In the genomic region with DNA sequence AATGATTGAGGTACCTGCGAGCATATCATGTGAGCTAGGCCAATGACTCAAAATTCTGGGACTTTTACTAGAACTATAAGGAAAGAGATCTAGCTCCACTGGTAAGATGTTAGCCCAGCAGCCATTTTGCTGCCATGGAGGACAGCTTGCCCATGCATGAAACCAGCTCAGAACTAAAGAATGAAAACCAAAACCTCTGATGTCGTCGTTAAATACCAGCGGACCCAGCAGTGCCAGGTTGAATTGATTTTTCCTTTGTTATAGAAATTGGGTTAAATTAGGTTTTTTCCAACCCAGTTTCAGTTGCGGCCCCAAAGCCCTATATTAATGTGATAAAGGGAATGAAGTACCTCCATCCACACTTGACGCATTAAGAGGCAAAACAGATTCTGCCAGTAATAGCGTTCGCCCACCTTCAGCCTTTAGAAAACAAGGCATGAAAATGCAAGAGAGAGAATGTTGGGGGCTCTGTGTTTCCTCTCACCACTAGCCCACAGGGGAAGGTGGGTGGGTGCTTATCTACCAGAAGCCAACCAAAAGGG, we compare ENCODE assay signal across 24 cellular contexts. TPM values are rescaled to one million over a fixed set of nuclear protein-coding genes. Genes with fewer than 3 reads are reported as not detected.
DNase-seq lines count a peak whose midpoint lies in the region; ATAC-seq and TF ChIP-seq lines count a peak whose summit lies in the region.
"Had no signal": no experiment of that assay in that cellular context is flagged by ENCODE, and none has a peak within 500 bp of the region (broad histone marks: within the 10 kb centered on the region; RNA-seq: fewer than 3 reads in every experiment).

No MANE protein-coding gene starts in this region.

- TF ChIP-seq EP300 in ovary (IDR thresholded peaks at IDR 0.05) = no peak

- ATAC-seq in stimulated activated naive CD8-positive, alpha-beta T cell treated with anti-CD3 and anti-CD28 coated beads, Interleukin-15, Interleukin-2, amounts not matched to agents 100 U/mL and 50 U/mL, for 24 hours = peak; percentile 58
- ATAC-seq: left cardiac atrium had no signal

- TF ChIP-seq POLR2A in ovary (IDR thresholded peaks at IDR 0.05) = no peak

- no peak overlapping the region for H3K4me3 ChIP-seq in ovary
- H3K4me3 ChIP-seq: spleen, testis, vagina had no signal

- intact Hi-C loops in activated CD4-positive, alpha-beta memory T cell treated with anti-CD3 and anti-CD28 coated beads for 36 hours (cut with micrococcal nuclease) = no loop called here
- intact Hi-C loops in ovary (cut with DNase I) = no loop called here

- peaks cover 11% of the 10 kb centered on the region for H3K36me3 Mint-ChIP-seq in activated naive CD4-positive, alpha-beta T cell treated with anti-CD3 and anti-CD28 coated beads, Interleukin-2, amount 10 ng/mL, durations not matched to agents 7 days and 5 days
- peaks cover 14% of the 10 kb centered on the region for H3K36me3 Mint-ChIP-seq in activated CD4-positive, alpha-beta memory T cell treated with anti-CD3 and anti-CD28 coated beads for 36 hours
- H3K36me3 Mint-ChIP-seq in activated naive CD8-positive, alpha-beta T cell = no peaks in the 10 kb centered on the region

- no peak overlapping the region for H3K4me3 Mint-ChIP-seq in activated naive CD4-positive, alpha-beta T cell treated with anti-CD3 and anti-CD28 coated beads, Interleukin-2, amount 10 ng/mL, durations not matched to agents 7 days and 5 days
- H3K4me3 Mint-ChIP-seq in activated CD4-positive, alpha-beta memory T cell treated with anti-CD3 and anti-CD28 coated beads for 36 hours = peak overlapping the region; percentile 55
- H3K4me3 Mint-ChIP-seq in activated naive CD8-positive, alpha-beta T cell = peak overlapping the region; percentile 70
- H3K4me3 Mint-ChIP-seq: central memory CD8-positive, alpha-beta T cell; memory B cell had no signal

- no peak for DNase-seq in activated naive CD4-positive, alpha-beta T cell treated with anti-CD3 and anti-CD28 coated beads, Interleukin-2, amount 10 ng/mL, durations not matched to agents 7 days and 5 days
- no peak for DNase-seq in activated naive CD4-positive, alpha-beta T cell treated with anti-CD3 and anti-CD28 coated beads, Interleukin-2, amount 50 U/mL, for 16 hours
- no peak for DNase-seq in activated CD4-positive, alpha-beta memory T cell treated with anti-CD3 and anti-CD28 coated beads for 36 hours
- DNase-seq in stimulated activated naive CD8-positive, alpha-beta T cell treated with anti-CD3 and anti-CD28 coated beads, Interleukin-15, Interleukin-2, amounts not matched to agents 100 U/mL and 50 U/mL, for 24 hours = peak; percentile 63
- DNase-seq in ovary = no peak
- no peak for DNase-seq in Ammon's horn (ENCODE audit: low spot score)
- DNase-seq: activated gamma-delta T cell, HCEC 1CT, IMR-90, left cardiac atrium, NCI-H1092 treated with DMSO at 0.1 percent for 48 hours, NCI-H2029 treated with DMSO at 0.1 percent for 48 hours, NCI-H226, NCI-H82, spleen, testis had no signal

- no peak for TF ChIP-seq CTCF in ovary (IDR thresholded peaks at IDR 0.05)

- H3K4me1 Mint-ChIP-seq in activated naive CD4-positive, alpha-beta T cell treated with anti-CD3 and anti-CD28 coated beads, Interleukin-2, amount 10 ng/mL, durations not matched to agents 7 days and 5 days = peaks cover 87% of the 10 kb centered on the region
- H3K4me1 Mint-ChIP-seq in activated CD4-positive, alpha-beta memory T cell treated with anti-CD3 and anti-CD28 coated beads for 36 hours (ENCODE audit: low read depth) = peaks cover 81% of the 10 kb centered on the region
- peaks cover 90% of the 10 kb centered on the region for H3K4me1 Mint-ChIP-seq in activated naive CD8-positive, alpha-beta T cell (ENCODE audit: low read depth)

- WGBS in ovary, 3 donors = 87 to 97% (median 95%) methylated on average over 8 of the region's 8 CpGs

- H3K27ac Mint-ChIP-seq in activated naive CD4-positive, alpha-beta T cell treated with anti-CD3 and anti-CD28 coated beads, Interleukin-2, amount 10 ng/mL, durations not matched to agents 7 days and 5 days = peak overlapping the region; percentile 77
- H3K27ac Mint-ChIP-seq in activated CD4-positive, alpha-beta memory T cell treated with anti-CD3 and anti-CD28 coated beads for 36 hours = peak overlapping the region; percentile 95
- H3K27ac Mint-ChIP-seq in activated naive CD8-positive, alpha-beta T cell = peak overlapping the region; percentile 100
- H3K27ac Mint-ChIP-seq: memory B cell had no signal

- H3K9me3 Mint-ChIP-seq in activated naive CD4-positive, alpha-beta T cell treated with anti-CD3 and anti-CD28 coated beads, Interleukin-2, amount 10 ng/mL, durations not matched to agents 7 days and 5 days = peaks cover 13% of the 10 kb centered on the region
- peaks cover 6% of the 10 kb centered on the region for H3K9me3 Mint-ChIP-seq in activated CD4-positive, alpha-beta memory T cell treated with anti-CD3 and anti-CD28 coated beads for 36 hours
- H3K9me3 Mint-ChIP-seq in activated naive CD8-positive, alpha-beta T cell (ENCODE audit: low read depth) = no peaks in the 10 kb centered on the region

- H3K27me3 ChIP-seq in ovary = no peaks in the 10 kb centered on the region
- H3K27me3 ChIP-seq: spleen, testis, vagina had no signal

- H3K9me3 ChIP-seq in ovary = no peaks in the 10 kb centered on the region
- H3K9me3 ChIP-seq: testis, vagina had no signal

- H3K27me3 Mint-ChIP-seq in activated naive CD4-positive, alpha-beta T cell treated with anti-CD3 and anti-CD28 coated beads, Interleukin-2, amount 10 ng/mL, durations not matched to agents 7 days and 5 days = no peaks in the 10 kb centered on the region
- no peaks in the 10 kb centered on the region for H3K27me3 Mint-ChIP-seq in activated CD4-positive, alpha-beta memory T cell treated with anti-CD3 and anti-CD28 coated beads for 36 hours
- no peaks in the 10 kb centered on the region for H3K27me3 Mint-ChIP-seq in activated naive CD8-positive, alpha-beta T cell
- H3K27me3 Mint-ChIP-seq: central memory CD8-positive, alpha-beta T cell had no signal

- no peak overlapping the region for H3K27ac ChIP-seq in ovary
- H3K27ac ChIP-seq: spleen, testis, vagina had no signal

- CTCF ChIA-PET in activated naive CD4-positive, alpha-beta T cell treated with anti-CD3 and anti-CD28 coated beads, Interleukin-2, amount 10 ng/mL, durations not matched to agents 7 days and 5 days (lab: Charles Lee) = interaction anchor here (2.0 kb wide), 1 partner anchor 15 kb away, joined by 4 read pairs; no protein-coding TSS in a partner anchor
- CTCF ChIA-PET in activated CD4-positive, alpha-beta memory T cell treated with anti-CD3 and anti-CD28 coated beads for 36 hours (lab: Charles Lee) = interaction anchor here (0.6 to 2.8 kb wide), 5 partner anchors 8 to 78 kb away, joined by 3 to 14 read pairs (median 4); no protein-coding TSS in a partner anchor

- H3K36me3 ChIP-seq in ovary = no peaks in the 10 kb centered on the region
- H3K36me3 ChIP-seq: spleen, vagina had no signal

- no peaks in the 10 kb centered on the region for H3K4me1 ChIP-seq in ovary (ENCODE audit: insufficient read depth)
- H3K4me1 ChIP-seq: testis, vagina had no signal

- POLR2A ChIA-PET in activated CD4-positive, alpha-beta memory T cell treated with anti-CD3 and anti-CD28 coated beads for 36 hours (lab: Charles Lee) = interaction anchor here (0.8 to 7.1 kb wide), 10 partner anchors 11 to 97 kb away, joined by 3 to 82 read pairs (median 4); partner anchors contain the start of gene MED7

RNA-seq across cellular contexts. Expression of gene ITK, which starts 5.5 kb away (rescaled TPM):
- 100 to 1,000 TPM; 236 to 240 TPM for total RNA-seq in activated CD4-positive, alpha-beta memory T cell treated with anti-CD3 and anti-CD28 coated beads for 36 hours
- 1 to 10 TPM in 4 of 7 donors, under 1 TPM in 3; 0.35 to 2.1 (median 1.5) TPM for total RNA-seq in ovary
- polyA plus RNA-seq in ovary = 1 to 10 TPM in 1 of 2 donors, under 1 TPM in 1; 0.36 to 1.9 TPM
- total RNA-seq: dermis microvascular lymphatic vessel endothelial cell, IMR-90, myocyte, osteoblast had no signal
- polyA plus RNA-seq: IMR-90 had no signal

RNA-seq across cellular contexts. Expression of gene GARIN3, which starts 9.1 kb away (rescaled TPM):
- 1 to 10 TPM; 1.3 to 1.4 TPM for total RNA-seq in activated CD4-positive, alpha-beta memory T cell treated with anti-CD3 and anti-CD28 coated beads for 36 hours
- not detected for total RNA-seq in ovary
- polyA plus RNA-seq in ovary = not detected
- total RNA-seq: astrocyte, dermis microvascular lymphatic vessel endothelial cell, IMR-90, left cardiac atrium, myocyte, osteoblast, spleen, vagina had no signal
- polyA plus RNA-seq: IMR-90, spleen had no signal

RNA-seq across cellular contexts. Expression of gene MED7, which starts 32.5 kb away (rescaled TPM):
- 10 to 100 TPM; 17.2 to 19.2 TPM for total RNA-seq in activated CD4-positive, alpha-beta memory T cell treated with anti-CD3 and anti-CD28 coated beads for 36 hours
- total RNA-seq in ovary = 10 to 100 TPM in 5 of 7 donors, 1 to 10 TPM in 2; 7.7 to 14.2 (median 11.5) TPM
- 10 to 100 TPM; 10.3 to 15.1 TPM for polyA plus RNA-seq in ovary

Comparison
In these comparisons a context has a peak if more than half of its experiments do, and no peak if none do; other contexts are left out.
1. RNA of gene ITK, which starts 5.5 kb away (total RNA-seq): 236 to 240 TPM in activated CD4-positive, alpha-beta memory T cell treated with anti-CD3 and anti-CD28 coated beads for 36 hours; 0.35 to 2.1 TPM in ovary; every median in the first group is over 10 times any median in the second.
2. Peak in every context shown above with its lines, with median percentiles within 50 percentile points of each other: H3K27ac Mint-ChIP-seq.